ENCODE assay signal across 8 cellular contexts in genomic region chr19:57583521-57584416, GRCh38. TPM values are rescaled to one million over a fixed set of nuclear protein-coding genes. Genes with fewer than 3 reads are reported as not detected.
DNase-seq lines count a peak whose midpoint lies in the region; ATAC-seq and TF ChIP-seq lines count a peak whose summit lies in the region.

ZIK1 (plus strand) TSS chr19:57584145; CDS start chr19:57584357, 212 bp downstream.

- H3K36me3 ChIP-seq in BE2C (peaks cover 16% of the 10 kb centered on the region), HUES64 (ENCODE audit: insufficient read depth, low read length) (peaks cover 38% of the 10 kb centered on the region), body of pancreas (replicated peaks in 1 of 2; ENCODE audit: insufficient read depth in 1 of 2, low read depth in 2 of 2) (no peaks in the 10 kb centered on the region), vagina (peaks cover 0 to 24% of the 10 kb centered on the region in 2 donors)

- TF ChIP-seq POLR2A in body of pancreas (IDR thresholded peaks at IDR 0.05) (peak in 2 of 3 donors; percentile 53), vagina (IDR thresholded peaks at IDR 0.05) (no peak)

- ATAC-seq in GM19395 (IDR thresholded peaks at IDR 0.05; ENCODE audit: unreplicated experiment), result peak; percentile 83
- ATAC-seq in body of pancreas, result peak; percentile 89

- intact Hi-C loops in body of pancreas (cut with DNase I), result no loop called here
- intact Hi-C loops in vagina (cut with DNase I), result no loop called here

- 2% methylated on average over 76 of the region's 76 CpGs for WGBS in HUES64
- WGBS in body of pancreas, 2 donors, result 0 to 3% methylated on average over 1 to 76 of the region's 76 CpGs

- H3K27ac ChIP-seq in HUES64 (ENCODE audit: low read depth, low read length), result peak within 1 kb of the TSS; percentile 58; the same call in 1 of the 2 replicates
- H3K27ac ChIP-seq in body of pancreas, result peak within 1 kb of the TSS in 2 of 4 donors; percentile 33 to 38
- no peak within 1 kb of the TSS for H3K27ac ChIP-seq in vagina

- peak within 1 kb of the TSS; percentile 73 for H3K9ac ChIP-seq in HUES64 (ENCODE audit: low read depth, low read length)

- TF ChIP-seq CTCF in BE2C (IDR thresholded peaks at IDR 0.05; ENCODE audit: low read depth, low read length), result peak; percentile 37
- peak in 1 of 7 experiments; percentile 7 for TF ChIP-seq CTCF in body of pancreas (IDR thresholded peaks at IDR 0.05)
- no peak for TF ChIP-seq CTCF in vagina (IDR thresholded peaks at IDR 0.05)

- DNase-seq in BE2C, result peak; percentile 93
- DNase-seq in UCSD-AML1 (lab: John Stamatoyannopoulos, UW; ENCODE audit: unreplicated experiment), result peak; percentile 89
- peak; percentile 71 to 88 (median 78) for DNase-seq in body of pancreas
- DNase-seq in iPS DF 4.7 (ENCODE audit: extremely low read depth, low spot score), result peak; percentile 95
- peak; percentile 97 for DNase-seq in retina
- no peak for DNase-seq in vagina (ENCODE audit: extremely low spot score in 2 of 2)

- H3K4me1 ChIP-seq in BE2C (no peaks in the 10 kb centered on the region), HUES64 (ENCODE audit: insufficient read depth, low read length) (0 out of 2 replicates have a peak, but pooled peaks cover 3% of the 10 kb centered on the region), body of pancreas (peaks cover 15% of the 10 kb centered on the region), vagina (peaks cover 8% of the 10 kb centered on the region)

- H3K9me3 ChIP-seq in BE2C, result peaks cover 5% of the 10 kb centered on the region; the same call in 1 of the 2 replicates
- H3K9me3 ChIP-seq in HUES64 (ENCODE audit: insufficient read depth, low read depth, low read length), result peaks cover 42% of the 10 kb centered on the region
- peaks cover 0 to 20% (median 0%) of the 10 kb centered on the region in 3 donors for H3K9me3 ChIP-seq in body of pancreas
- H3K9me3 ChIP-seq in vagina, result peaks cover 14% of the 10 kb centered on the region

- no peaks in the 10 kb centered on the region for H3K27me3 ChIP-seq in BE2C
- H3K27me3 ChIP-seq in HUES64 (ENCODE audit: insufficient read depth, low read length), result peaks cover 3% of the 10 kb centered on the region; the same call in 1 of the 2 replicates
- H3K27me3 ChIP-seq in body of pancreas, result no peaks in the 10 kb centered on the region
- H3K27me3 ChIP-seq in vagina, result no peaks in the 10 kb centered on the region

- H3K4me3 ChIP-seq in BE2C (ENCODE audit: low read depth, low read length) (peak within 1 kb of the TSS; percentile 89), HUES64 (ENCODE audit: low read length) (peak within 1 kb of the TSS; percentile 89), body of pancreas (peak within 1 kb of the TSS in 1 of 2 donors; percentile 19), vagina (peak within 1 kb of the TSS; percentile 48 to 60)

RNA-seq across cellular contexts. Expression of gene ZIK1, which starts in this region (rescaled TPM):
- 9.0 TPM for polyA plus RNA-seq in BE2C (2012; ENCODE audit: insufficient read depth, insufficient read length, low read depth)
- 22.9 TPM for polyA plus RNA-seq in HUES64 (2013, experiment 1 of 2)
- 21.2 TPM for polyA plus RNA-seq in HUES64 (2013, experiment 2 of 2)
- 1 to 10 TPM in 1 of 2 donors, under 1 TPM in 1; 0.78 to 3.3 TPM for total RNA-seq in body of pancreas
- total RNA-seq in vagina, result 4.4 TPM

Comparison
In these comparisons a context has a peak if more than half of its experiments do, and no peak if none do; other contexts are left out.
1. DNase-seq: peak in BE2C (single experiment), UCSD-AML1 (single experiment), body of pancreas (4 of 4), iPS DF 4.7 (single experiment) and retina (single experiment); none in vagina (0 of 2).
2. POLR2A ChIP-seq: peak in body of pancreas (2 of 3); none in vagina (0 of 2).